In genomic region chrX:123138473-123138872, GRCh38 we compare ENCODE assay signal across 29 cellular contexts. TPM values are rescaled to one million over a fixed set of nuclear protein-coding genes. Genes with fewer than 3 reads are reported as not detected.
DNase-seq lines count a peak whose midpoint lies in the region; ATAC-seq and TF ChIP-seq lines count a peak whose summit lies in the region.
"Had no signal": no experiment of that assay in that cellular context is flagged by ENCODE, and none has a peak within 500 bp of the region (broad histone marks: within the 10 kb centered on the region; RNA-seq: fewer than 3 reads in every experiment).

No MANE protein-coding gene starts in this region.

- DNase-seq in AG09309 (ENCODE audit: low read depth): peak; percentile 20
- peak; percentile 18 for DNase-seq in HS-5 (ENCODE audit: low read depth)
- DNase-seq in epithelial cell of proximal tubule (ENCODE audit: low read depth): peak; percentile 29
- DNase-seq in kidney tubule cell (ENCODE audit: low spot score): peak; percentile 41
- no peak for DNase-seq in mesothelial cell of epicardium (ENCODE audit: low spot score in 2 of 2, unreplicated experiment in 2 of 2)
- no peak for DNase-seq in BE2C
- no peak for DNase-seq in NCI-H2171 treated with DMSO at 0.1 percent for 48 hours (lab: John Stamatoyannopoulos, UW)
- no peak for DNase-seq in naive thymus-derived CD8-positive, alpha-beta T cell
- DNase-seq: ACHN; activated CD8-positive, alpha-beta T cell treated with anti-CD3 and anti-CD28 coated beads, Interleukin-2, amount 10 ng/mL, durations not matched to agents 7 days and 5 days; activated naive CD4-positive, alpha-beta T cell treated with anti-CD3 and anti-CD28 coated beads, Interleukin-2, amount 10 ng/mL, durations not matched to agents 7 days and 5 days; activated T-cell treated with anti-CD3 and anti-CD28 coated beads, Interleukin-2, amount 50 U/mL, for 24 hours; CD8-positive, alpha-beta memory T cell; effector memory CD8-positive, alpha-beta T cell; foreskin melanocyte; H7; KBM-7; MV-4-11; NCI-H2029; NCI-H446 treated with DMSO at 0.1 percent for 48 hours; Peyer's patch had no signal

- no peaks in the 10 kb centered on the region for H3K9me3 ChIP-seq in BE2C
- H3K9me3 ChIP-seq: ascending aorta, Peyer's patch had no signal

- H3K27me3 ChIP-seq in BE2C: no peaks in the 10 kb centered on the region
- H3K27me3 ChIP-seq: ascending aorta, Peyer's patch had no signal

- H3K4me1 Mint-ChIP-seq in mesothelial cell of epicardium: no peaks in the 10 kb centered on the region
- no peaks in the 10 kb centered on the region for H3K4me1 Mint-ChIP-seq in naive thymus-derived CD8-positive, alpha-beta T cell
- H3K4me1 Mint-ChIP-seq: activated naive CD4-positive, alpha-beta T cell treated with anti-CD3 and anti-CD28 coated beads, Interleukin-2, amount 10 ng/mL, durations not matched to agents 7 days and 5 days; CD8-positive, alpha-beta memory T cell; stimulated activated memory B cell treated with anti-CD40 and anti-IgM and Interleukin-4, amounts not matched to agents 10 μg/mL and 1 μg/mL and 100 μg/mL, for 72 hours had no signal

- H3K27me3 Mint-ChIP-seq in mesothelial cell of epicardium (ENCODE audit: low read depth): no peaks in the 10 kb centered on the region
- H3K27me3 Mint-ChIP-seq in naive thymus-derived CD8-positive, alpha-beta T cell: no peaks in the 10 kb centered on the region
- H3K27me3 Mint-ChIP-seq: activated naive CD4-positive, alpha-beta T cell treated with anti-CD3 and anti-CD28 coated beads, Interleukin-2, amount 10 ng/mL, durations not matched to agents 7 days and 5 days; CD8-positive, alpha-beta memory T cell; effector memory CD8-positive, alpha-beta T cell; natural killer cell treated with Interleukin-12 subunit alpha and Interleukin-12 subunit beta and Interleukin-15 and Interleukin-18, amount 100 ng/mL, for 72 hours; stimulated activated memory B cell treated with anti-CD40 and anti-IgM and Interleukin-4, amounts not matched to agents 10 μg/mL and 1 μg/mL and 100 μg/mL, for 72 hours had no signal

- peaks cover 32% of the 10 kb centered on the region for H3K9me3 Mint-ChIP-seq in mesothelial cell of epicardium
- H3K9me3 Mint-ChIP-seq in naive thymus-derived CD8-positive, alpha-beta T cell: peaks cover 0 to 5% (median 0%) of the 10 kb centered on the region in 9 donors
- H3K9me3 Mint-ChIP-seq: activated naive CD4-positive, alpha-beta T cell treated with anti-CD3 and anti-CD28 coated beads, Interleukin-2, amount 10 ng/mL, durations not matched to agents 7 days and 5 days; activated T-cell treated with anti-CD3 and anti-CD28 coated beads, Interleukin-2, amount 50 U/mL, for 24 hours; natural killer cell treated with Interleukin-12 subunit alpha and Interleukin-12 subunit beta and Interleukin-15 and Interleukin-18, amount 100 ng/mL, for 72 hours; stimulated activated memory B cell treated with anti-CD40 and anti-IgM and Interleukin-4, amounts not matched to agents 10 μg/mL and 1 μg/mL and 100 μg/mL, for 72 hours; T-helper 2 cell treated with Interferon-gamma antibody and Interleukin-4, amounts not matched to agents 5 μg/mL and 100 μg/mL, for 36 hours; WTC11 had no signal

- H3K36me3 Mint-ChIP-seq in mesothelial cell of epicardium: no peaks in the 10 kb centered on the region
- H3K36me3 Mint-ChIP-seq in naive thymus-derived CD8-positive, alpha-beta T cell: no peaks in the 10 kb centered on the region
- H3K36me3 Mint-ChIP-seq: activated naive CD4-positive, alpha-beta T cell treated with anti-CD3 and anti-CD28 coated beads, Interleukin-2, amount 10 ng/mL, durations not matched to agents 7 days and 5 days; CD8-positive, alpha-beta memory T cell; natural killer cell treated with Interleukin-12 subunit alpha and Interleukin-12 subunit beta and Interleukin-15 and Interleukin-18, amount 100 ng/mL, for 72 hours; stimulated activated memory B cell treated with anti-CD40 and anti-IgM and Interleukin-4, amounts not matched to agents 10 μg/mL and 1 μg/mL and 100 μg/mL, for 72 hours; WTC11 had no signal

- ATAC-seq in naive thymus-derived CD8-positive, alpha-beta T cell: no peak
- ATAC-seq: activated CD8-positive, alpha-beta T cell treated with anti-CD3 and anti-CD28 coated beads, Interleukin-2, amount 10 ng/mL, durations not matched to agents 7 days and 5 days; effector memory CD8-positive, alpha-beta T cell; natural killer cell treated with Interleukin-12 subunit alpha and Interleukin-12 subunit beta and Interleukin-15 and Interleukin-18, amount 100 ng/mL, for 72 hours; SK-N-SH treated with all-trans-retinoic acid at 6 μM for 48 hours; stimulated activated memory B cell treated with anti-CD40 and anti-IgM and Interleukin-4, amounts not matched to agents 10 μg/mL and 1 μg/mL and 100 μg/mL, for 72 hours; WTC11 had no signal

- POLR2A ChIA-PET in naive thymus-derived CD8-positive, alpha-beta T cell (lab: Charles Lee): no interaction called here

- no peaks in the 10 kb centered on the region for H3K4me1 ChIP-seq in BE2C
- H3K4me1 ChIP-seq: ascending aorta, parathyroid adenoma, Peyer's patch had no signal

- TF ChIP-seq CTCF in AG09309 (IDR thresholded peaks at IDR 0.05; ENCODE audit: control insufficient read depth, insufficient read depth, low read depth, low read length, missing control alignments) (no peak), epithelial cell of proximal tubule (conservative IDR thresholded peaks at IDR 0.05; ENCODE audit: low read depth, low read length) (no peak), mesothelial cell of epicardium (IDR thresholded peaks at IDR 0.05; ENCODE audit: unreplicated experiment) (no peak), BE2C (IDR thresholded peaks at IDR 0.05; ENCODE audit: low read depth, low read length) (no peak)

- H3K4me3 ChIP-seq in AG09309 (ENCODE audit: control insufficient read depth, low read depth, low read length) (no peak overlapping the region), epithelial cell of proximal tubule (ENCODE audit: low read depth, low read length) (no peak overlapping the region), BE2C (ENCODE audit: low read depth, low read length) (no peak overlapping the region)
- H3K4me3 ChIP-seq: ascending aorta, Peyer's patch had no signal

- no peak overlapping the region for H3K4me3 Mint-ChIP-seq in mesothelial cell of epicardium
- no peak overlapping the region for H3K4me3 Mint-ChIP-seq in naive thymus-derived CD8-positive, alpha-beta T cell
- H3K4me3 Mint-ChIP-seq: activated CD8-positive, alpha-beta T cell treated with anti-CD3 and anti-CD28 coated beads, Interleukin-2, amount 10 ng/mL, durations not matched to agents 7 days and 5 days; activated naive CD4-positive, alpha-beta T cell treated with anti-CD3 and anti-CD28 coated beads, Interleukin-2, amount 10 ng/mL, durations not matched to agents 7 days and 5 days; activated T-cell treated with anti-CD3 and anti-CD28 coated beads, Interleukin-2, amount 50 U/mL, for 24 hours; CD8-positive, alpha-beta memory T cell; effector memory CD8-positive, alpha-beta T cell; natural killer cell treated with Interleukin-12 subunit alpha and Interleukin-12 subunit beta and Interleukin-15 and Interleukin-18, amount 100 ng/mL, for 72 hours; stimulated activated memory B cell treated with anti-CD40 and anti-IgM and Interleukin-4, amounts not matched to agents 10 μg/mL and 1 μg/mL and 100 μg/mL, for 72 hours; T-helper 2 cell treated with Interferon-gamma antibody and Interleukin-4, amounts not matched to agents 5 μg/mL and 100 μg/mL, for 36 hours; WTC11 had no signal

- H3K36me3 ChIP-seq in BE2C: no peaks in the 10 kb centered on the region
- H3K36me3 ChIP-seq: ascending aorta, Peyer's patch had no signal

- H3K27ac Mint-ChIP-seq in mesothelial cell of epicardium: no peak overlapping the region
- no peak overlapping the region for H3K27ac Mint-ChIP-seq in naive thymus-derived CD8-positive, alpha-beta T cell
- H3K27ac Mint-ChIP-seq: activated CD8-positive, alpha-beta T cell treated with anti-CD3 and anti-CD28 coated beads, Interleukin-2, amount 10 ng/mL, durations not matched to agents 7 days and 5 days; activated naive CD4-positive, alpha-beta T cell treated with anti-CD3 and anti-CD28 coated beads, Interleukin-2, amount 10 ng/mL, durations not matched to agents 7 days and 5 days; activated T-cell treated with anti-CD3 and anti-CD28 coated beads, Interleukin-2, amount 50 U/mL, for 24 hours; CD8-positive, alpha-beta memory T cell; effector memory CD8-positive, alpha-beta T cell; natural killer cell treated with Interleukin-12 subunit alpha and Interleukin-12 subunit beta and Interleukin-15 and Interleukin-18, amount 100 ng/mL, for 72 hours; stimulated activated memory B cell treated with anti-CD40 and anti-IgM and Interleukin-4, amounts not matched to agents 10 μg/mL and 1 μg/mL and 100 μg/mL, for 72 hours; T-helper 2 cell treated with Interferon-gamma antibody and Interleukin-4, amounts not matched to agents 5 μg/mL and 100 μg/mL, for 36 hours had no signal

RNA-seq across cellular contexts. Expression of gene GRIA3, which starts 45.6 kb away (rescaled TPM):
- under 0.01 and 0.80 TPM in 2 replicates for total RNA-seq in epithelial cell of proximal tubule
- total RNA-seq in mesothelial cell of epicardium: 1.9 to 2.8 TPM (median 2.3 TPM) in 3 replicates
- polyA plus RNA-seq in BE2C (2012; ENCODE audit: insufficient read depth, insufficient read length, low read depth): 0.34 TPM
- not detected for total RNA-seq in naive thymus-derived CD8-positive, alpha-beta T cell
- not detected for polyA plus RNA-seq in naive thymus-derived CD8-positive, alpha-beta T cell
- total RNA-seq: activated CD8-positive, alpha-beta T cell treated with anti-CD3 and anti-CD28 coated beads, Interleukin-2, amount 10 ng/mL, durations not matched to agents 7 days and 5 days; HT-29; natural killer cell treated with Interleukin-12 subunit alpha and Interleukin-12 subunit beta and Interleukin-15 and Interleukin-18, amount 100 ng/mL, for 72 hours had no signal
- polyA plus RNA-seq: CD8-positive, alpha-beta memory T cell had no signal

Comparison
In these comparisons a context has a peak if more than half of its experiments do, and no peak if none do; other contexts are left out.
1. DNase-seq: peak in AG09309 (single experiment), HS-5 (single experiment), epithelial cell of proximal tubule (single experiment) and kidney tubule cell (single experiment); none in mesothelial cell of epicardium (0 of 2), BE2C (single experiment), NCI-H2171 treated with DMSO at 0.1 percent for 48 hours (single experiment) and naive thymus-derived CD8-positive, alpha-beta T cell (0 of 10).